Comparison of ENCODE assay signal across 32 cellular contexts in the genomic region with DNA sequence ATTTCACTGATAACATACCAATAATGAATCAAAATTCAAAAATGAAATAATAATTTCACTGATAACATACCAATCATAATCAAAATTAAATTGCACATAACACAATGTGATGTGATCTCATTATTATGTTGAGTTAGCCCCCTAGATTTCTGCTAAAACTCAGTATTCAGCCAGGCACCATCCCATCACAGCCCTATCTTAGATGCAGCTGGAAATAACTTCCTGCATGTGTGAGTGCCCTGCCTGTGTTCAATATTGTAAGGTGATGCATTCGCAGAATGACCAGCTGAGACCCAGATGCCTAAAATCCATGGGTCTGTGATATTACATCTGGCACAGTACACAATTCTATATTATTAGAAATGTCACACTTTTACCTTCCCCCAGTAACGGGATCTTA.
DNase-seq lines count a peak whose midpoint lies in the region; ATAC-seq and TF ChIP-seq lines count a peak whose summit lies in the region.
"Had no signal": no experiment of that assay in that cellular context is flagged by ENCODE, and none has a peak within 500 bp of the region (broad histone marks: within the 10 kb centered on the region; RNA-seq: fewer than 3 reads in every experiment).

No MANE protein-coding gene starts in this region.

- H3K4me3 Mint-ChIP-seq in CD8-positive, alpha-beta T cell, result no peak overlapping the region
- H3K4me3 Mint-ChIP-seq: CD14-positive monocyte; CD4-positive, alpha-beta memory T cell; CD4-positive, alpha-beta T cell; CD4-positive, CD25-positive, alpha-beta regulatory T cell had no signal

- H3K9me2 ChIP-seq in SK-N-SH, result no peaks in the 10 kb centered on the region

- no peaks in the 10 kb centered on the region for H3K27me3 Mint-ChIP-seq in CD8-positive, alpha-beta T cell (ENCODE audit: low read depth)
- H3K27me3 Mint-ChIP-seq: B cell had no signal

- H2AFZ ChIP-seq in SK-N-SH (ENCODE audit: low read depth), result no peak overlapping the region

- no peak for DNase-seq in CD8-positive, alpha-beta T cell
- DNase-seq in SK-N-SH (peak; percentile 38), midbrain (lab: John Stamatoyannopoulos, UW) (no peak), HCEC 1CT (no peak)
- DNase-seq in activated naive CD4-positive, alpha-beta T cell treated with anti-CD3 and anti-CD28 coated beads, Interleukin-2, amount 50 U/mL, for 72 hours (ENCODE audit: low spot score in 2 of 2), result no peak
- DNase-seq: 8988T; ACHN; AML-193; BE2C; C1 segment of cervical spinal cord; Caco-2; Calu3; CD4-positive, alpha-beta memory T cell; CD4-positive, alpha-beta T cell; CD4-positive, CD25-positive, alpha-beta regulatory T cell; CD8-positive, alpha-beta memory T cell; COR-L47; DMS 273 treated with DMSO at 0.1 percent for 48 hours; DMS153; DMS53; DMS79; DMS79 treated with DMSO at 0.1 percent for 48 hours; DND-41; EL had no signal

- CTCF ChIA-PET in CD8-positive, alpha-beta T cell (lab: Charles Lee), result interaction anchor here (3.1 kb wide), 1 partner anchor 11 kb away, joined by 10 read pairs; no protein-coding TSS in a partner anchor
- CTCF ChIA-PET in SK-N-SH (lab: Yijun Ruan, JAX), result interaction anchor here (1.5 kb wide), 1 partner anchor 9 kb away, joined by 3 read pairs; no protein-coding TSS in a partner anchor

- no peaks in the 10 kb centered on the region for H3F3A ChIP-seq in SK-N-SH (replicated peaks; ENCODE audit: insufficient read depth)

- H3K79me2 ChIP-seq in SK-N-SH (ENCODE audit: insufficient read depth), result no peaks in the 10 kb centered on the region

- H3K4me2 ChIP-seq in SK-N-SH, result no peak overlapping the region
- H3K4me2 ChIP-seq: A549 had no signal

- no peaks in the 10 kb centered on the region for H3K9me3 ChIP-seq in CD8-positive, alpha-beta T cell (ENCODE audit: low read length)
- no peaks in the 10 kb centered on the region for H3K9me3 ChIP-seq in SK-N-SH
- H3K9me3 ChIP-seq: A549; BE2C; BLaER1; BLaER1 treated with 17β-estradiol and CSF1 and Interleukin-3, amounts not matched to agents 10 nM and 100 nM; Caco-2 had no signal

- intact Hi-C loops in CD8-positive, alpha-beta T cell (cut with DNase I, micrococcal nuclease), result no loop called here

- no peak for ATAC-seq in CD8-positive, alpha-beta T cell
- no peak for ATAC-seq in SK-N-SH treated with all-trans-retinoic acid at 6 μM for 48 hours
- ATAC-seq in activated naive CD4-positive, alpha-beta T cell treated with anti-CD3 and anti-CD28 coated beads, Interleukin-2, amount 50 U/mL, for 72 hours, result no peak
- ATAC-seq: A549 had no signal

- TF ChIP-seq EP300 in SK-N-SH (IDR thresholded peaks at IDR 0.05; ENCODE audit: borderline replicate concordance in 1 of 2, low read depth in 1 of 2, low read length in 1 of 2), result peak in 1 of 2 experiments; percentile 51; a peak in 1 of 4 replicates

- H3K27ac ChIP-seq in CD8-positive, alpha-beta T cell (ENCODE audit: low read depth, low read length), result no peak overlapping the region
- H3K27ac ChIP-seq in SK-N-SH (ENCODE audit: low read depth in 2 of 2, low read length in 1 of 2), result no peak overlapping the region
- H3K27ac ChIP-seq: 22Rv1; A549; BLaER1; BLaER1 treated with 17β-estradiol and CSF1 and Interleukin-3, amounts not matched to agents 10 nM and 100 nM; C4-2B had no signal

- H3K36me3 Mint-ChIP-seq in CD8-positive, alpha-beta T cell, result no peaks in the 10 kb centered on the region
- no peaks in the 10 kb centered on the region for H3K36me3 Mint-ChIP-seq in activated naive CD4-positive, alpha-beta T cell treated with anti-CD3 and anti-CD28 coated beads, Interleukin-2, amount 50 U/mL, for 72 hours
- H3K36me3 Mint-ChIP-seq: CD14-positive monocyte; CD4-positive, alpha-beta memory T cell; CD4-positive, CD25-positive, alpha-beta regulatory T cell; CD8-positive, alpha-beta memory T cell had no signal

- no peaks in the 10 kb centered on the region for H3K36me3 ChIP-seq in CD8-positive, alpha-beta T cell (ENCODE audit: insufficient read depth, low read length)
- no peaks in the 10 kb centered on the region for H3K36me3 ChIP-seq in SK-N-SH (replicated peaks in 1 of 2; ENCODE audit: control insufficient read depth in 1 of 2, insufficient read depth in 2 of 2, low read length in 1 of 2)
- H3K36me3 ChIP-seq: BE2C; BLaER1; BLaER1 treated with 17β-estradiol and CSF1 and Interleukin-3, amounts not matched to agents 10 nM and 100 nM had no signal

- no peak overlapping the region for H3K9ac ChIP-seq in SK-N-SH
- H3K9ac ChIP-seq: BLaER1; BLaER1 treated with 17β-estradiol and CSF1 and Interleukin-3, amounts not matched to agents 10 nM and 100 nM had no signal

- WGBS in SK-N-SH (ENCODE audit: low lambda C conversion rate), result 16% methylated on average over 2 of the region's 2 CpGs

- no peak for TF ChIP-seq RAD21 in SK-N-SH (IDR thresholded peaks at IDR 0.05; ENCODE audit: low read length)

- H3K4me3 ChIP-seq in CD8-positive, alpha-beta T cell (ENCODE audit: low read depth, low read length), result no peak overlapping the region
- no peak overlapping the region for H3K4me3 ChIP-seq in SK-N-SH (ENCODE audit: low read depth in 2 of 2, low read length in 1 of 2)
- H3K4me3 ChIP-seq: A549; BLaER1; BLaER1 treated with 17β-estradiol and CSF1 and Interleukin-3, amounts not matched to agents 10 nM and 100 nM had no signal

- no peaks in the 10 kb centered on the region for H3K9me3 Mint-ChIP-seq in CD8-positive, alpha-beta T cell
- no peaks in the 10 kb centered on the region for H3K9me3 Mint-ChIP-seq in activated naive CD4-positive, alpha-beta T cell treated with anti-CD3 and anti-CD28 coated beads, Interleukin-2, amount 50 U/mL, for 72 hours
- H3K9me3 Mint-ChIP-seq: CD4-positive, alpha-beta memory T cell; CD4-positive, alpha-beta T cell; CD4-positive, CD25-positive, alpha-beta regulatory T cell; CD8-positive, alpha-beta memory T cell had no signal

- H3K27ac Mint-ChIP-seq in CD8-positive, alpha-beta T cell, result peak overlapping the region; percentile 38
- no peak overlapping the region for H3K27ac Mint-ChIP-seq in activated naive CD4-positive, alpha-beta T cell treated with anti-CD3 and anti-CD28 coated beads, Interleukin-2, amount 50 U/mL, for 72 hours
- H3K27ac Mint-ChIP-seq: B cell; CD14-positive monocyte; CD4-positive, alpha-beta memory T cell; CD4-positive, alpha-beta T cell; CD4-positive, CD25-positive, alpha-beta regulatory T cell had no signal

- TF ChIP-seq CTCF in CD8-positive, alpha-beta T cell (IDR thresholded peaks at IDR 0.05), result no peak
- TF ChIP-seq CTCF in SK-N-SH (IDR thresholded peaks at IDR 0.05), result no peak

- no peaks in the 10 kb centered on the region for H4K20me1 ChIP-seq in SK-N-SH (ENCODE audit: insufficient read depth)
- H4K20me1 ChIP-seq: BLaER1; BLaER1 treated with 17β-estradiol and CSF1 and Interleukin-3, amounts not matched to agents 10 nM and 100 nM had no signal

- H3K27me3 ChIP-seq in CD8-positive, alpha-beta T cell (ENCODE audit: insufficient read depth, low read length), result no peaks in the 10 kb centered on the region
- no peaks in the 10 kb centered on the region for H3K27me3 ChIP-seq in SK-N-SH (ENCODE audit: insufficient read depth)
- H3K27me3 ChIP-seq: BLaER1; BLaER1 treated with 17β-estradiol and CSF1 and Interleukin-3, amounts not matched to agents 10 nM and 100 nM had no signal

- peaks cover 10% of the 10 kb centered on the region for H3K4me1 ChIP-seq in CD8-positive, alpha-beta T cell (ENCODE audit: insufficient read depth, low read length)
- peaks cover 0 to 2% of the 10 kb centered on the region in 2 experiments; a peak in 2 of 4 replicates for H3K4me1 ChIP-seq in SK-N-SH (ENCODE audit: control insufficient read depth in 1 of 2, insufficient read depth in 2 of 2, low read depth in 1 of 2, low read length in 1 of 2)
- H3K4me1 ChIP-seq: A549, BE2C, Caco-2 had no signal

- peaks cover 32% of the 10 kb centered on the region for H3K4me1 Mint-ChIP-seq in CD8-positive, alpha-beta T cell (ENCODE audit: low read depth)
- H3K4me1 Mint-ChIP-seq: CD14-positive monocyte had no signal

- POLR2A ChIA-PET in CD8-positive, alpha-beta T cell (lab: Charles Lee), result no interaction called here
- POLR2A ChIA-PET in SK-N-SH (lab: Yijun Ruan, JAX), result no interaction called here

TF ChIP-seq in SK-N-SH, 30 proteins besides CTCF, POLR2A, EP300 and RAD21:
- peak; percentile 6; the same call in 1 of the 2 replicates for TF ChIP-seq RCOR1 (IDR thresholded peaks at IDR 0.05; ENCODE audit: low read length)
- TF ChIP-seq FOXJ3 (CRISPR knock-in tag; IDR thresholded peaks at IDR 0.05), result no peak
- no peak for TF ChIP-seq FOSL2 (IDR thresholded peaks at IDR 0.05; ENCODE audit: borderline replicate concordance, low read depth)
- TF ChIP-seq GATA2 (CRISPR knock-in tag; IDR thresholded peaks at IDR 0.05), result peak; percentile 24; the same call in 1 of the 2 replicates

TF ChIP-seq in SK-N-SH treated with all-trans-retinoic acid at 6 μM for 48 hours, 23 proteins besides CTCF, POLR2A, EP300 and RAD21:
- no peak for TF ChIP-seq CSRNP3 (CRISPR knock-in tag; IDR thresholded peaks at IDR 0.05)
- TF ChIP-seq TCF4 (CRISPR knock-in tag; IDR thresholded peaks at IDR 0.05; ENCODE audit: borderline replicate concordance), result peak; percentile 11; the same call in 1 of the 2 replicates
- TF ChIP-seq RARB (CRISPR knock-in tag; IDR thresholded peaks at IDR 0.05), result no peak
TF ChIP-seq in SK-N-SH treated with all-trans-retinoic acid at 6 μM for 48 hours: peak in this region for 1.
